Comparison of ENCODE assay signal across 23 cellular contexts in the genomic region with DNA sequence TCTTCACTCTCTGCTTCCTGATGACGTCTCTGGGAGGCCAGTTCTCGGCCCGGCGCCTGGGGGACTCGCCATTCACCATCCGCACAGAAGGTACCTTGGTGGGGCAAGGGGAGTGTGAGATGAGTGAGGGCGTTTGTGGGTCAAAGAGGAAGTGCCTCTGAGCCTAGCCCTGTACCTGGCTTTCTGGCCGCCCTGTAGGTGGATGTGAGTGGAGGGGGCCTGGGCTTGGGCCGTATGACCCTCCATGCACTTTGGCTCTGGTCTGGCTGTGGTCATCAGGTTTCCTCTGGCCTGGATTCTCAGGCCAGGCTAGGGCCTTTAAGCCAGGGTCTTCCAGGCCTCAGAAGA. TPM values are rescaled to one million over a fixed set of nuclear protein-coding genes. Genes with fewer than 3 reads are reported as not detected.
A peak's percentile ranks its signal among the peaks of the same experiment; 100 is the strongest.
DNase-seq lines count a peak whose midpoint lies in the region; ATAC-seq, FAIRE-seq and TF ChIP-seq lines count a peak whose summit lies in the region.
"Had no signal": no experiment of that assay in that cellular context is flagged by ENCODE, and none has a peak within 500 bp of the region (broad histone marks: within the 10 kb centered on the region; RNA-seq: fewer than 3 reads in every experiment).

No MANE protein-coding gene starts in this region.

- no peaks in the 10 kb centered on the region for H3K79me2 ChIP-seq in GM23248 (ENCODE audit: insufficient read depth)
- no peaks in the 10 kb centered on the region for H3K79me2 ChIP-seq in MM.1S (ENCODE audit: low read length)
- H3K79me2 ChIP-seq in GM12878 (ENCODE audit: control insufficient read depth, insufficient read depth, low read length) = no peaks in the 10 kb centered on the region
- no peaks in the 10 kb centered on the region for H3K79me2 ChIP-seq in osteoblast (ENCODE audit: insufficient read depth, low read length)

- ATAC-seq in GM12878 = no peak
- ATAC-seq: activated CD4-positive, CD25-positive, alpha-beta regulatory T cell treated with anti-CD3 and anti-CD28 coated beads, Interleukin-2, amount 50 U/mL, for 24 hours; gastrocnemius medialis; lower lobe of right lung had no signal

- H3K36me3 ChIP-seq in GM23248 (ENCODE audit: low read depth) (no peaks in the 10 kb centered on the region), MM.1S (replicated peaks; ENCODE audit: insufficient read depth, low read length) (no peaks in the 10 kb centered on the region), GM12878 (ENCODE audit: control insufficient read depth in 2 of 2, insufficient read depth in 2 of 2, low read length in 1 of 2) (no peaks in the 10 kb centered on the region), osteoblast (ENCODE audit: insufficient read depth, low read length) (no peaks in the 10 kb centered on the region), tibial artery (no peaks in the 10 kb centered on the region), Peyer's patch (no peaks in the 10 kb centered on the region)
- H3K36me3 ChIP-seq: gastrocnemius medialis, lower lobe of right lung, sigmoid colon, thyroid gland had no signal

- TF ChIP-seq EP300 in GM12878 (IDR thresholded peaks at IDR 0.05; ENCODE audit: borderline replicate concordance in 1 of 2, control insufficient read depth in 1 of 2, low read depth in 2 of 2, low read length in 2 of 2) = no peak

- no peak overlapping the region for H3K9ac ChIP-seq in GM23248
- no peak overlapping the region for H3K9ac ChIP-seq in MM.1S (ENCODE audit: low read length)
- H3K9ac ChIP-seq in GM12878 (ENCODE audit: control insufficient read depth, insufficient read depth, low read length) = no peak overlapping the region

- no TSS peak for BruUV-seq in GM12878 (replicated peaks; lab: Mats Ljungman, UMichigan)

- SMC1A ChIA-PET in GM12878 (lab: Charles Lee; ENCODE audit: uncharacterized antibody, unreplicated experiment) = no interaction called here

- no peak overlapping the region for H3K4me3 ChIP-seq in GM23248
- no peak overlapping the region for H3K4me3 ChIP-seq in MM.1S (ENCODE audit: low read length)
- no peak overlapping the region for H3K4me3 ChIP-seq in GM12878
- peak overlapping the region; percentile 31 for H3K4me3 ChIP-seq in osteoblast (ENCODE audit: insufficient read depth, low read length)
- H3K4me3 ChIP-seq in tibial artery = no peak overlapping the region
- H3K4me3 ChIP-seq in Peyer's patch = no peak overlapping the region
- H3K4me3 ChIP-seq: gastrocnemius medialis, lower lobe of right lung, sigmoid colon, thyroid gland had no signal

- H3F3A ChIP-seq in GM23248 (ENCODE audit: insufficient read depth) (no peaks in the 10 kb centered on the region; the same call in 1 of the 2 replicates), MM.1S (ENCODE audit: insufficient read depth, low read length) (peaks cover 8% of the 10 kb centered on the region)

- no peaks in the 10 kb centered on the region for H3K9me3 ChIP-seq in GM23248 (ENCODE audit: low read depth)
- no peaks in the 10 kb centered on the region for H3K9me3 ChIP-seq in MM.1S (replicated peaks; ENCODE audit: insufficient read depth, low read length)
- peaks cover 5% of the 10 kb centered on the region; the same call in 1 of the 3 replicates for H3K9me3 ChIP-seq in GM12878 (replicated peaks; ENCODE audit: control insufficient read depth, insufficient read depth, low read length)
- no peaks in the 10 kb centered on the region for H3K9me3 ChIP-seq in osteoblast (ENCODE audit: low read depth, low read length)
- no peaks in the 10 kb centered on the region for H3K9me3 ChIP-seq in tibial artery
- peaks cover 0 to 3% (median 0%) of the 10 kb centered on the region in 4 donors for H3K9me3 ChIP-seq in Peyer's patch
- H3K9me3 ChIP-seq: gastrocnemius medialis, lower lobe of right lung, sigmoid colon, thyroid gland had no signal

- 93 to 96% methylated on average over 9 of the region's 9 CpGs for WGBS in GM23248 (ENCODE audit: low coverage in 1 of 2, low lambda C conversion rate in 2 of 2, missing lambda C conversion rate in 2 of 2), 2 experiments
- 10% methylated on average over 9 of the region's 9 CpGs for WGBS in GM12878 (ENCODE audit: insufficient coverage, insufficient replicate concordance, low lambda C conversion rate, missing lambda C conversion rate)

- no peaks in the 10 kb centered on the region for H3K9me2 ChIP-seq in GM23248 (ENCODE audit: insufficient read depth)
- H3K9me2 ChIP-seq in MM.1S (replicated peaks; ENCODE audit: insufficient read depth, low read length) = no peaks in the 10 kb centered on the region

- H4K20me1 ChIP-seq in GM23248 (ENCODE audit: insufficient read depth) = no peaks in the 10 kb centered on the region
- no peaks in the 10 kb centered on the region for H4K20me1 ChIP-seq in MM.1S (ENCODE audit: insufficient read depth, low read length)
- no peaks in the 10 kb centered on the region for H4K20me1 ChIP-seq in GM12878 (ENCODE audit: control insufficient read depth, insufficient read depth)
- H4K20me1 ChIP-seq in osteoblast (ENCODE audit: insufficient read depth, low read length) = peaks cover 5% of the 10 kb centered on the region

- H3K4me1 ChIP-seq in GM23248 (ENCODE audit: insufficient read depth) (peaks cover 23% of the 10 kb centered on the region), MM.1S (ENCODE audit: low read length) (peaks cover 23% of the 10 kb centered on the region), GM12878 (ENCODE audit: control insufficient read depth, insufficient read depth, low read length) (no peaks in the 10 kb centered on the region; the same call in 1 of the 2 replicates), osteoblast (ENCODE audit: insufficient read depth, low read length) (peaks cover 18% of the 10 kb centered on the region), tibial artery (peaks cover 0 to 25% (median 19%) of the 10 kb centered on the region in 4 donors), Peyer's patch (peaks cover 0 to 18% (median 10%) of the 10 kb centered on the region in 4 donors)

- in situ Hi-C loops in GM23248 (cut with MboI) = no loop called here
- in situ Hi-C loops in GM12878 (cut with MboI) = no loop called here

- TF ChIP-seq RAD21 in GM12878 (IDR thresholded peaks at IDR 0.05; ENCODE audit: insufficient read depth, low read depth, low read length) = no peak

- H3K27ac ChIP-seq in GM23248 (no peak overlapping the region), MM.1S (ENCODE audit: low read length) (peak overlapping the region; percentile 25; the same call in 1 of the 2 replicates), GM12878 (ENCODE audit: control insufficient read depth, insufficient read depth) (no peak overlapping the region), osteoblast (ENCODE audit: low read depth, low read length) (no peak overlapping the region), tibial artery (no peak overlapping the region), Peyer's patch (no peak overlapping the region)
- H3K27ac ChIP-seq: gastrocnemius medialis, lower lobe of right lung, sigmoid colon, thyroid gland had no signal

- H3K27me3 ChIP-seq in GM23248 (replicated peaks; ENCODE audit: insufficient read depth) (peaks cover 26% of the 10 kb centered on the region), MM.1S (replicated peaks; ENCODE audit: insufficient read depth, low read length) (peaks cover 12% of the 10 kb centered on the region), GM12878 (replicated peaks in 1 of 2; ENCODE audit: control insufficient read depth in 2 of 2, insufficient read depth in 2 of 2, low read length in 1 of 2) (peaks cover 0 to 5% of the 10 kb centered on the region in 2 experiments; a peak in 3 of 4 replicates), osteoblast (ENCODE audit: insufficient read depth, low read length) (peaks cover 28% of the 10 kb centered on the region), tibial artery (peaks cover 6 to 62% of the 10 kb centered on the region in 2 donors), Peyer's patch (peaks cover 0 to 22% of the 10 kb centered on the region in 2 donors)

- H2AFZ ChIP-seq in GM23248 = no peak overlapping the region
- no peak overlapping the region for H2AFZ ChIP-seq in MM.1S (ENCODE audit: low read length)
- H2AFZ ChIP-seq in GM12878 (ENCODE audit: control insufficient read depth, low read depth, low read length) = no peak overlapping the region
- H2AFZ ChIP-seq in osteoblast (ENCODE audit: low read length) = no peak overlapping the region

- RAD21 ChIA-PET in GM12878 (lab: Charles Lee; ENCODE audit: unreplicated experiment) = no interaction called here

- DNase-seq in GM23248 (no peak), MM.1S (no peak), GM12878 (ENCODE audit: low read depth, low spot score) (no peak), osteoblast (ENCODE audit: insufficient read length, low spot score, missing footprints) (no peak), tibial artery (no peak), Peyer's patch (no peak)
- DNase-seq in activated CD8-positive, alpha-beta memory T cell treated with anti-CD3 and anti-CD28 coated beads for 24 hours = no peak
- DNase-seq: activated CD4-positive, alpha-beta T cell treated with anti-CD3 and anti-CD28 coated beads, Interleukin-2, amount 50 U/mL, for 4 hours; activated naive CD4-positive, alpha-beta T cell treated with Interleukin-2 at 50 U/mL for 16 hours; gastrocnemius medialis; hippocampal formation; lower lobe of right lung; natural killer cell; NCI-H1930; NCI-H524 treated with DMSO at 0.1 percent for 48 hours; sigmoid colon; stimulated activated CD4-positive, alpha-beta T cell treated with anti-CD3 and anti-CD28 coated beads, Interleukin-4, amount 100 ng/mL, for 24 hours; T-helper 17 cell; thyroid gland had no signal

- no peak for FAIRE-seq in GM12878 (lab: Jason Lieb, UNC)
- FAIRE-seq: endometrium had no signal

- intact Hi-C loops in GM12878 (cut with micrococcal nuclease; ENCODE audit: unreplicated experiment) = no loop called here
- intact Hi-C loops in tibial artery (cut with DNase I; ENCODE audit: low total_unique reads) = loop anchor here (10.0 kb wide), 1 partner anchor 372 kb away; no protein-coding TSS in a partner anchor

- CTCF ChIA-PET in GM12878 (lab: Yijun Ruan, JAX) = interaction anchor here (3.7 kb wide), 1 partner anchor 184 kb away, joined by 16 read pairs; no protein-coding TSS in a partner anchor

- POLR2A ChIA-PET in GM12878 (lab: Charles Lee) = no interaction called here

- no peak for TF ChIP-seq POLR2A in GM12878 (IDR thresholded peaks at IDR 0.05; ENCODE audit: low read depth, low read length)
- TF ChIP-seq POLR2A in Peyer's patch (IDR thresholded peaks at IDR 0.05) = no peak

- H3K4me2 ChIP-seq in GM23248 (ENCODE audit: unreplicated experiment) (peak overlapping the region; percentile 41), MM.1S (ENCODE audit: low read depth, low read length) (no peak overlapping the region), GM12878 (ENCODE audit: control insufficient read depth, insufficient read depth) (no peak overlapping the region), osteoblast (ENCODE audit: insufficient read depth, low read length) (peak overlapping the region; percentile 49)

- no peak for TF ChIP-seq CTCF in MM.1S (IDR thresholded peaks at IDR 0.05; ENCODE audit: low read length)
- no peak for TF ChIP-seq CTCF in GM12878 (IDR thresholded peaks at IDR 0.05 in 2 of 3, conservative IDR thresholded peaks at IDR 0.05 in 1 of 3; ENCODE audit: control insufficient read depth in 2 of 3, extremely low read depth in 1 of 3, insufficient read depth in 1 of 3, low read depth in 3 of 3, low read length in 3 of 3)
- TF ChIP-seq CTCF in osteoblast (IDR thresholded peaks at IDR 0.05; ENCODE audit: extremely low read depth, low read depth, low read length) = no peak
- no peak for TF ChIP-seq CTCF in tibial artery (IDR thresholded peaks at IDR 0.05)
- TF ChIP-seq CTCF in Peyer's patch (IDR thresholded peaks at IDR 0.05) = no peak

RNA-seq across cellular contexts. Expression of a gene that starts 4.6 kb away (rescaled TPM):
- total RNA-seq in GM23248 (2014; rRNA removed; shearing (Covaris generic)) = 0.11 TPM in 1 of 2 replicates, not detected in the other
- polyA plus RNA-seq in GM23248 (2016; fragmentation: Nextera tagmentation; extraction: Ambion mirVana) (0.16 TPM in 1 of 2 replicates, not detected in the other), GM12878 (2011; rRNA removed) (not detected in 2 replicates), GM12878 (2014; fragmentation: Illumina TruSeq; extraction: Trizol) (not detected in 2 replicates), GM12878 (2014; fragmentation: Nextera tagmentation; extraction: Ambion mirVana) (not detected), GM12878 (2014; rRNA removed) (not detected in 2 replicates), GM12878 (2016; fragmentation: Nextera tagmentation; extraction: Ambion mirVana) (not detected)
- total RNA-seq in GM12878 (2013; cell fraction: nucleolus; rRNA removed) = not detected in 2 replicates
- total RNA-seq in GM12878 (2014; rRNA removed) (not detected in 2 replicates), GM12878 (2014; rRNA removed; fragmentation: Illumina TruSeq; extraction: Trizol) (not detected in 2 replicates), GM12878 (2021) (0.13 TPM in 1 of 2 replicates, not detected in the other), osteoblast (0.36 and 0.59 TPM in 2 replicates), Peyer's patch (1 to 10 TPM in 1 of 4 donors, under 1 TPM in 2, not detected in 1; 0.27 to 6.6 (median 0.47) TPM)
- not detected for polyA plus RNA-seq in GM12878 (2011; ENCODE audit: low read depth)
- polyA plus RNA-seq in GM12878 (2011; cell fraction: cytosol; rRNA removed) = not detected in 2 replicates
- polyA plus RNA-seq in GM12878 (2011; cell fraction: nucleus; rRNA removed) = not detected in 2 replicates
- not detected in 2 replicates for polyA plus RNA-seq in GM12878 (2012)
- polyA minus RNA-seq in GM12878 (2011; rRNA and poly(A)+ RNA removed) = not detected in 2 replicates
- not detected in 2 replicates for polyA minus RNA-seq in GM12878 (2011; cell fraction: cytosol; rRNA and poly(A)+ RNA removed)
- not detected in 2 replicates for polyA minus RNA-seq in GM12878 (2011; cell fraction: nucleus; rRNA and poly(A)+ RNA removed)
- total RNA-seq: gastrocnemius medialis, HT-29, natural killer cell had no signal
- polyA plus RNA-seq: CD14-positive monocyte had no signal

Comparison
In these comparisons a context has a peak if more than half of its experiments do, and no peak if none do; other contexts are left out.
1. H3K4me2 ChIP-seq: peak in GM23248 (single experiment) and osteoblast (single experiment); none in MM.1S (single experiment) and GM12878 (single experiment).